Comparison of ENCODE assay signal across 16 cellular contexts in genomic region chr21:38054334-38054733, GRCh38.
DNase-seq lines count a peak whose midpoint lies in the region; ATAC-seq lines count a peak whose summit lies in the region.
"Had no signal": no experiment of that assay in that cellular context is flagged by ENCODE, and none has a peak within 500 bp of the region (broad histone marks: within the 10 kb centered on the region; RNA-seq: fewer than 3 reads in every experiment).

No MANE protein-coding gene starts in this region.

- ATAC-seq in HG02970 (IDR thresholded peaks at IDR 0.05; ENCODE audit: low FRiP score, unreplicated experiment) (no peak), HG02884 (IDR thresholded peaks at IDR 0.05; ENCODE audit: unreplicated experiment) (no peak)

- DNase-seq in NCI-H1105 treated with DMSO at 0.1 percent for 48 hours (lab: John Stamatoyannopoulos, UW) = peak; percentile 22
- DNase-seq in NCI-H1105 (lab: John Stamatoyannopoulos, UW) = no peak
- peak; percentile 32 for DNase-seq in NCI-H146 treated with DMSO at 0.1 percent for 48 hours (lab: John Stamatoyannopoulos, UW; ENCODE audit: unreplicated experiment)
- DNase-seq in NCI-H524 treated with DMSO at 0.1 percent for 48 hours (lab: John Stamatoyannopoulos, UW) = peak; percentile 63
- DNase-seq in left kidney (ENCODE audit: low read depth, low spot score) = peak; percentile 27
- no peak for DNase-seq in NCI-H2196 treated with DMSO at 0.1 percent for 48 hours (lab: John Stamatoyannopoulos, UW; ENCODE audit: unreplicated experiment)
- DNase-seq: BE2C; Calu3; CD4-positive, alpha-beta T cell; GF-D8; NCI-H2029; NCI-H446 treated with DMSO at 0.1 percent for 48 hours; RPMI8226; SIG-M5 had no signal

Comparison
In these comparisons a context has a peak if more than half of its experiments do, and no peak if none do; other contexts are left out.
1. DNase-seq: peak in NCI-H1105 treated with DMSO at 0.1 percent for 48 hours (single experiment), NCI-H146 treated with DMSO at 0.1 percent for 48 hours (single experiment), NCI-H524 treated with DMSO at 0.1 percent for 48 hours (single experiment) and left kidney (single experiment); none in NCI-H1105 (single experiment) and NCI-H2196 treated with DMSO at 0.1 percent for 48 hours (single experiment).